18 cellular contexts compared by ENCODE assay signal in genomic region chr11:132874638-132875037, GRCh38.
DNase-seq lines count a peak whose midpoint lies in the region; FAIRE-seq and TF ChIP-seq lines count a peak whose summit lies in the region.
"Had no signal": no experiment of that assay in that cellular context is flagged by ENCODE, and none has a peak within 500 bp of the region (broad histone marks: within the 10 kb centered on the region; RNA-seq: fewer than 3 reads in every experiment).

No MANE protein-coding gene starts in this region.

- H3K4me3 ChIP-seq in astrocyte (ENCODE audit: insufficient read depth, low read depth, low read length): no peak overlapping the region
- H3K4me3 ChIP-seq in left ventricle myocardium inferior: no peak overlapping the region
- H3K4me3 ChIP-seq: esophagus squamous epithelium had no signal

- peaks cover 17% of the 10 kb centered on the region for H3K4me1 Mint-ChIP-seq in astrocyte (ENCODE audit: low read depth, unreplicated experiment)

- H3K79me2 ChIP-seq in astrocyte (ENCODE audit: insufficient read depth, low read length): no peaks in the 10 kb centered on the region

- H3K27me3 Mint-ChIP-seq in astrocyte (ENCODE audit: low read depth, unreplicated experiment): no peaks in the 10 kb centered on the region

- H3K4me2 ChIP-seq in astrocyte (ENCODE audit: low read length): peak overlapping the region; percentile 82

- no peaks in the 10 kb centered on the region for H3K9me3 Mint-ChIP-seq in astrocyte (ENCODE audit: unreplicated experiment)
- H3K9me3 Mint-ChIP-seq: activated naive CD4-positive, alpha-beta T cell treated with anti-CD3 and anti-CD28 coated beads for 36 hours had no signal

- DNase-seq in A172 (ENCODE audit: low spot score) (peak; percentile 72), H4 (ENCODE audit: low spot score) (peak; percentile 95), astrocyte (ENCODE audit: low read depth) (peak; percentile 96), hepatic stellate cell (ENCODE audit: low spot score) (peak; percentile 25), NCI-H187 treated with DMSO at 0.1 percent for 48 hours (lab: John Stamatoyannopoulos, UW) (no peak), left ventricle myocardium inferior (no peak), DMS79 treated with DMSO at 0.1 percent for 48 hours (lab: John Stamatoyannopoulos, UW) (no peak), iPS-NIHi7 (ENCODE audit: extremely low spot score) (no peak)
- DNase-seq: 8988T; activated CD8-positive, alpha-beta memory T cell treated with anti-CD3 and anti-CD28 coated beads, Interleukin-2, amount 50 U/mL, for 4 hours; activated naive CD4-positive, alpha-beta T cell treated with anti-CD3 and anti-CD28 coated beads for 36 hours; cerebellar nuclear complex; esophagus squamous epithelium; mesendoderm; NCI-H524; OCI-M1; stimulated activated naive CD8-positive, alpha-beta T cell treated with anti-CD3 and anti-CD28 coated beads, Interleukin-15, Interleukin-2, amounts not matched to agents 100 U/mL and 50 U/mL, for 24 hours had no signal

- peaks cover 7% of the 10 kb centered on the region for H3K4me1 ChIP-seq in astrocyte (ENCODE audit: insufficient read depth, low read length)
- H3K4me1 ChIP-seq in left ventricle myocardium inferior: no peaks in the 10 kb centered on the region

- TF ChIP-seq CTCF in astrocyte (IDR thresholded peaks at IDR 0.05; ENCODE audit: insufficient read depth, low read depth, low read length) (no peak), left ventricle myocardium inferior (IDR thresholded peaks at IDR 0.05; ENCODE audit: borderline replicate concordance) (no peak)

- peak overlapping the region; percentile 63 for H3K9ac ChIP-seq in astrocyte (ENCODE audit: low read length)

- H4K20me1 ChIP-seq in astrocyte (ENCODE audit: insufficient read depth, low read length): no peaks in the 10 kb centered on the region

- H3K36me3 ChIP-seq in astrocyte (ENCODE audit: insufficient read depth, low read length): no peaks in the 10 kb centered on the region
- H3K36me3 ChIP-seq in left ventricle myocardium inferior: no peaks in the 10 kb centered on the region
- H3K36me3 ChIP-seq: esophagus squamous epithelium had no signal

- H3K36me3 Mint-ChIP-seq in astrocyte (ENCODE audit: low read depth, unreplicated experiment): no peaks in the 10 kb centered on the region
- H3K36me3 Mint-ChIP-seq: WTC11 had no signal

- H2AFZ ChIP-seq in astrocyte (ENCODE audit: low read depth, low read length): peak overlapping the region; percentile 49

- H3K27ac Mint-ChIP-seq in astrocyte (ENCODE audit: unreplicated experiment): peak overlapping the region; percentile 94
- H3K27ac Mint-ChIP-seq: activated naive CD4-positive, alpha-beta T cell treated with anti-CD3 and anti-CD28 coated beads for 36 hours; WTC11 had no signal

- H3K27me3 ChIP-seq in astrocyte (ENCODE audit: insufficient read depth, low read length) (no peaks in the 10 kb centered on the region), left ventricle myocardium inferior (ENCODE audit: low read depth) (peaks cover 20% of the 10 kb centered on the region)
- H3K27me3 ChIP-seq: esophagus squamous epithelium had no signal

- H3K9me3 ChIP-seq in astrocyte (ENCODE audit: insufficient read depth, low read depth, low read length): no peaks in the 10 kb centered on the region
- no peaks in the 10 kb centered on the region for H3K9me3 ChIP-seq in left ventricle myocardium inferior (replicated peaks)
- H3K9me3 ChIP-seq: esophagus squamous epithelium had no signal

- H3K27ac ChIP-seq in astrocyte (ENCODE audit: low read depth, low read length) (peak overlapping the region; percentile 53), left ventricle myocardium inferior (replicated peaks) (no peak overlapping the region)
- H3K27ac ChIP-seq: esophagus squamous epithelium had no signal

- H3K4me3 Mint-ChIP-seq in astrocyte (ENCODE audit: unreplicated experiment): peak overlapping the region; percentile 31
- H3K4me3 Mint-ChIP-seq: activated naive CD4-positive, alpha-beta T cell treated with anti-CD3 and anti-CD28 coated beads for 36 hours; WTC11 had no signal

- intact Hi-C loops in left ventricle myocardium inferior (cut with micrococcal nuclease): no loop called here

- FAIRE-seq in astrocyte (lab: Jason Lieb, UNC): peak; percentile 65

Comparison
In these comparisons a context has a peak if more than half of its experiments do, and no peak if none do; other contexts are left out.
1. DNase-seq: peak in A172 (single experiment), H4 (single experiment), astrocyte (single experiment) and hepatic stellate cell (single experiment); none in NCI-H187 treated with DMSO at 0.1 percent for 48 hours (single experiment), left ventricle myocardium inferior (single experiment), DMS79 treated with DMSO at 0.1 percent for 48 hours (single experiment) and iPS-NIHi7 (single experiment).